8 cellular contexts compared by ENCODE assay signal in genomic region chr1:1059494-1060280, GRCh38. TPM values are rescaled to one million over a fixed set of nuclear protein-coding genes. Genes with fewer than 3 reads are reported as not detected.
A peak's percentile ranks its signal among the peaks of the same experiment; 100 is the strongest.
DNase-seq lines count a peak whose midpoint lies in the region; ATAC-seq, FAIRE-seq and TF ChIP-seq lines count a peak whose summit lies in the region.

No MANE protein-coding gene starts in this region.

- no peaks in the 10 kb centered on the region for H3K36me3 ChIP-seq in kidney (ENCODE audit: control insufficient read depth in 1 of 2, insufficient read depth in 2 of 2, low read length in 2 of 2)

- H3K9me3 ChIP-seq in kidney (ENCODE audit: control insufficient read depth in 1 of 2, low read length in 2 of 2), result no peaks in the 10 kb centered on the region

- DNase-seq in NCI-H1092 treated with DMSO at 0.1 percent for 48 hours (lab: John Stamatoyannopoulos, UW) (peak; percentile 8), NCI-H1092 (lab: John Stamatoyannopoulos, UW) (no peak), NCI-H1930 (lab: John Stamatoyannopoulos, UW) (peak; percentile 53 to 93), activated B cell treated with CpG ODN at 0.5 μM for 24 hours (peak; percentile 97), cardiac fibroblast (ENCODE audit: low read depth in 2 of 2) (peak; percentile 69 to 76), kidney (peak; percentile 95)
- peak; percentile 73 to 92 for DNase-seq in stimulated activated CD4-positive, alpha-beta T cell treated with anti-CD3 and anti-CD28 coated beads, Interleukin-15, amount 100 ng/mL, for 48 hours (ENCODE audit: low read depth in 2 of 2)

- H3K9me3 Mint-ChIP-seq in activated B cell treated with CpG ODN at 0.5 μM for 24 hours, result no peaks in the 10 kb centered on the region

- H3K4me3 Mint-ChIP-seq in activated B cell treated with CpG ODN at 0.5 μM for 24 hours, result peak overlapping the region; percentile 74

- no peak for TF ChIP-seq CTCF in activated B cell treated with CpG ODN at 0.5 μM for 24 hours (IDR thresholded peaks at IDR 0.05)
- no peak for TF ChIP-seq CTCF in cardiac fibroblast (IDR thresholded peaks at IDR 0.05; ENCODE audit: low read depth, low read length)
- TF ChIP-seq CTCF in kidney (IDR thresholded peaks at IDR 0.05; ENCODE audit: borderline replicate concordance, extremely low read depth, insufficient read depth), result no peak

- ATAC-seq in HG02759 (IDR thresholded peaks at IDR 0.05; ENCODE audit: unreplicated experiment), result peak; percentile 71
- ATAC-seq in activated B cell treated with CpG ODN at 0.5 μM for 24 hours (ENCODE audit: low read depth), result peak; percentile 59

- FAIRE-seq in kidney (lab: Jason Lieb, UNC), result no peak

- no peaks in the 10 kb centered on the region for H3K36me3 Mint-ChIP-seq in activated B cell treated with CpG ODN at 0.5 μM for 24 hours (ENCODE audit: low read depth)

- CTCF ChIA-PET in activated B cell treated with CpG ODN at 0.5 μM for 24 hours (lab: Charles Lee), result interaction anchor here (1.3 kb wide), 1 partner anchor 20 kb away, joined by 4 read pairs; no protein-coding TSS in a partner anchor

- H3K27me3 Mint-ChIP-seq in activated B cell treated with CpG ODN at 0.5 μM for 24 hours, result peaks cover 18% of the 10 kb centered on the region

- H3K4me1 ChIP-seq in kidney (ENCODE audit: control insufficient read depth in 1 of 2, insufficient read depth in 1 of 2, low read depth in 1 of 2, low read length in 2 of 2), result peaks cover 0 to 12% of the 10 kb centered on the region in 2 donors

- H3K4me3 ChIP-seq in cardiac fibroblast (replicated peaks in 1 of 2; ENCODE audit: low read depth in 2 of 2, low read length in 2 of 2) (peak overlapping the region; percentile 31 to 53), kidney (ENCODE audit: low read length in 2 of 2) (peak overlapping the region; percentile 24 to 44)

- no peak overlapping the region for H3K27ac ChIP-seq in kidney (ENCODE audit: low read depth in 2 of 2, low read length in 2 of 2)

- POLR2A ChIA-PET in activated B cell treated with CpG ODN at 0.5 μM for 24 hours (lab: Charles Lee), result interaction anchor here (1.2 to 9.0 kb wide), 7 partner anchors 9 to 57 kb away, joined by 4 to 159 read pairs (median 7); partner anchors contain the start of genes AGRN, C1orf159 and ISG15

- peak overlapping the region; percentile 12 for H3K27ac Mint-ChIP-seq in activated B cell treated with CpG ODN at 0.5 μM for 24 hours

- intact Hi-C loops in activated B cell treated with CpG ODN at 0.5 μM for 24 hours (cut with micrococcal nuclease), result loop anchor here (1.0 to 5.0 kb wide), 5 partner anchors 9 to 248 kb away; partner anchors contain the start of genes ACAP3 and PUSL1
- intact Hi-C loops in kidney (cut with DNase I), result no loop called here

- peaks cover 43% of the 10 kb centered on the region for H3K4me1 Mint-ChIP-seq in activated B cell treated with CpG ODN at 0.5 μM for 24 hours

- H3K9ac ChIP-seq in kidney (ENCODE audit: low read length in 2 of 2), result no peak overlapping the region

RNA-seq across cellular contexts. Expression of gene RNF223, which starts 14.4 kb away (rescaled TPM):
- total RNA-seq in activated B cell treated with CpG ODN at 0.5 μM for 24 hours (not detected in 2 replicates), kidney (2.3 TPM)
- 0.28 TPM for polyA plus RNA-seq in kidney (ENCODE audit: insufficient read depth, low read depth, low replicate concordance)

RNA-seq across cellular contexts. Expression of gene AGRN, which starts 39.8 kb away (rescaled TPM):
- total RNA-seq in activated B cell treated with CpG ODN at 0.5 μM for 24 hours (25.8 and 27.1 TPM in 2 replicates), kidney (261 TPM)
- polyA plus RNA-seq in kidney (ENCODE audit: insufficient read depth, low read depth, low replicate concordance), result 78.5 TPM

RNA-seq across cellular contexts. Expression of gene ISG15, which starts 46.4 kb away (rescaled TPM):
- total RNA-seq in activated B cell treated with CpG ODN at 0.5 μM for 24 hours (25.8 and 28.9 TPM in 2 replicates), kidney (23.9 TPM)
- polyA plus RNA-seq in kidney (ENCODE audit: insufficient read depth, low read depth, low replicate concordance), result 65.9 TPM

RNA-seq across cellular contexts. Expression of gene C1orf159, which starts 56.2 kb away (rescaled TPM):
- total RNA-seq in activated B cell treated with CpG ODN at 0.5 μM for 24 hours (20.8 and 26.5 TPM in 2 replicates), kidney (14.8 TPM)
- polyA plus RNA-seq in kidney (ENCODE audit: insufficient read depth, low read depth, low replicate concordance), result 8.6 TPM

RNA-seq across cellular contexts. Expression of gene HES4, which starts 59.8 kb away (rescaled TPM):
- 0.67 and 1.2 TPM in 2 replicates for total RNA-seq in activated B cell treated with CpG ODN at 0.5 μM for 24 hours
- 32.0 TPM for total RNA-seq in kidney
- 15.8 TPM for polyA plus RNA-seq in kidney (ENCODE audit: insufficient read depth, low read depth, low replicate concordance)
